23 cellular contexts compared by ENCODE assay signal in genomic region chr7:134910214-134910890, GRCh38.
A peak's percentile ranks its signal among the peaks of the same experiment; 100 is the strongest.
DNase-seq lines count a peak whose midpoint lies in the region; ATAC-seq, FAIRE-seq and TF ChIP-seq lines count a peak whose summit lies in the region.
"Had no signal": no experiment of that assay in that cellular context is flagged by ENCODE, and none has a peak within 500 bp of the region (broad histone marks: within the 10 kb centered on the region; RNA-seq: fewer than 3 reads in every experiment).

No MANE protein-coding gene starts in this region.

- H3K9me3 ChIP-seq in H9 (ENCODE audit: control insufficient read depth, low read depth, low read length) (no peaks in the 10 kb centered on the region), GM12878 (replicated peaks; ENCODE audit: control insufficient read depth, insufficient read depth, low read length) (no peaks in the 10 kb centered on the region), right lobe of liver (no peaks in the 10 kb centered on the region), tibial artery (no peaks in the 10 kb centered on the region), heart left ventricle (no peaks in the 10 kb centered on the region)
- H3K9me3 ChIP-seq: ascending aorta, neutrophil, thyroid gland had no signal

- H3K4ac ChIP-seq in H9 (ENCODE audit: low read depth, low read length), result no peak overlapping the region

- H4K91ac ChIP-seq in H9 (ENCODE audit: insufficient read length, low read depth, low read length), result no peak overlapping the region

- no peak overlapping the region for H3K14ac ChIP-seq in H9 (ENCODE audit: insufficient read depth, low read length)

- H3K79me2 ChIP-seq in H9 (ENCODE audit: insufficient read depth, low read length) (no peaks in the 10 kb centered on the region), GM12878 (ENCODE audit: control insufficient read depth, insufficient read depth, low read length) (no peaks in the 10 kb centered on the region)

- no TSS peak for BruUV-seq in GM12878 (replicated peaks; lab: Mats Ljungman, UMichigan)

- no peak overlapping the region for H2BK15ac ChIP-seq in H9 (ENCODE audit: low read depth, low read length)

- H3K56ac ChIP-seq in H9 (ENCODE audit: insufficient read length, low read depth, low read length), result no peak overlapping the region

- no peaks in the 10 kb centered on the region for H3K27me3 ChIP-seq in H9 (ENCODE audit: insufficient read depth, low read length)
- H3K27me3 ChIP-seq in GM12878 (replicated peaks in 1 of 2; ENCODE audit: control insufficient read depth in 2 of 2, insufficient read depth in 2 of 2, low read length in 1 of 2), result no peaks in the 10 kb centered on the region
- no peaks in the 10 kb centered on the region for H3K27me3 ChIP-seq in right lobe of liver
- H3K27me3 ChIP-seq in tibial artery, result no peaks in the 10 kb centered on the region
- no peaks in the 10 kb centered on the region for H3K27me3 ChIP-seq in heart left ventricle
- H3K27me3 ChIP-seq: ascending aorta, neutrophil, thyroid gland had no signal

- H2AK5ac ChIP-seq in H9 (ENCODE audit: insufficient read length, low read length), result no peak overlapping the region

- no peak overlapping the region for H2AFZ ChIP-seq in H9 (ENCODE audit: low read length)
- H2AFZ ChIP-seq in GM12878 (ENCODE audit: control insufficient read depth, low read depth, low read length), result peak overlapping the region; percentile 64

- TF ChIP-seq RAD21 in GM12878 (IDR thresholded peaks at IDR 0.05; ENCODE audit: insufficient read depth, low read depth, low read length), result no peak

- CTCF ChIA-PET in GM12878 (lab: Yijun Ruan, JAX), result interaction anchor here (0.7 to 2.0 kb wide), 4 partner anchors 30 to 109 kb away, joined by 3 to 10 read pairs (median 4); no protein-coding TSS in a partner anchor
- CTCF ChIA-PET in RWPE1 (lab: Yijun Ruan, JAX), result no interaction called here

- peak; percentile 57 for ATAC-seq in GM12878
- ATAC-seq in right lobe of liver, result peak; percentile 67 to 94 (median 82)
- no peak for ATAC-seq in GM18505 (IDR thresholded peaks at IDR 0.05; ENCODE audit: unreplicated experiment)
- ATAC-seq in heart left ventricle, result no peak

- TF ChIP-seq POLR2A in GM12878 (IDR thresholded peaks at IDR 0.05; ENCODE audit: low read depth, low read length), result no peak
- TF ChIP-seq POLR2A in right lobe of liver (IDR thresholded peaks at IDR 0.05), result no peak
- no peak for TF ChIP-seq POLR2A in GM18505 (IDR thresholded peaks at IDR 0.05; ENCODE audit: borderline replicate concordance, extremely low read depth, insufficient read depth, insufficient read length)
- no peak for TF ChIP-seq POLR2A in heart left ventricle (IDR thresholded peaks at IDR 0.05)

- no peak for DNase-seq in H9
- no peak for DNase-seq in GM12878 (ENCODE audit: low read depth, low spot score)
- peak; percentile 38 to 84 (median 67) for DNase-seq in right lobe of liver
- no peak for DNase-seq in tibial artery
- DNase-seq in NOMO-1 treated with dmso at 0.1 percent for 144 hours (lab: John Stamatoyannopoulos, UW; ENCODE audit: unreplicated experiment), result no peak
- no peak for DNase-seq in RWPE1 (ENCODE audit: low spot score)
- DNase-seq in heart left ventricle, result no peak
- DNase-seq: activated CD4-positive, alpha-beta T cell treated with anti-CD3 and anti-CD28 coated beads, Interleukin-2, amount 50 U/mL, for 4 hours; activated CD8-positive, alpha-beta memory T cell treated with anti-CD3 and anti-CD28 coated beads, Interleukin-2, amount 50 U/mL, for 48 hours; activated naive CD8-positive, alpha-beta T cell treated with anti-CD3 and anti-CD28 coated beads for 36 hours; central memory CD4-positive, alpha-beta T cell; dermis blood vessel endothelial cell; KG1; mammary epithelial cell; NCI-H1436; NCI-H2171; thyroid gland had no signal

- no peaks in the 10 kb centered on the region for H4K20me1 ChIP-seq in H9 (ENCODE audit: control insufficient read depth, insufficient read depth, insufficient read length)
- no peaks in the 10 kb centered on the region for H4K20me1 ChIP-seq in GM12878 (ENCODE audit: control insufficient read depth, insufficient read depth)

- H3K4me3 ChIP-seq in GM12878, result no peak overlapping the region
- peak overlapping the region in 2 of 3 donors; percentile 1 to 41 for H3K4me3 ChIP-seq in right lobe of liver
- H3K4me3 ChIP-seq in tibial artery, result no peak overlapping the region
- H3K4me3 ChIP-seq in heart left ventricle, result no peak overlapping the region
- H3K4me3 ChIP-seq: ascending aorta, thyroid gland had no signal

- intact Hi-C loops in GM12878 (cut with micrococcal nuclease; ENCODE audit: unreplicated experiment), result no loop called here
- intact Hi-C loops in right lobe of liver (cut with DNase I), result no loop called here
- intact Hi-C loops in tibial artery (cut with DNase I; ENCODE audit: low total_unique reads), result no loop called here
- intact Hi-C loops in heart left ventricle (cut with DNase I), result no loop called here

- H4K5ac ChIP-seq in H9 (ENCODE audit: insufficient read length, low read depth, low read length), result no peak overlapping the region

- WGBS in H9 (ENCODE audit: extremely low coverage, insufficient read length, low lambda C conversion rate), result no CpG with 5 or more reads among the region's 4 CpGs
- 69% methylated on average over 4 of the region's 4 CpGs for WGBS in GM12878 (ENCODE audit: insufficient coverage, insufficient replicate concordance, low lambda C conversion rate, missing lambda C conversion rate)
- 40% methylated on average over 3 of the region's 4 CpGs for WGBS in right lobe of liver (ENCODE audit: insufficient coverage, low coverage, low lambda C conversion rate, missing lambda C conversion rate)
- WGBS in heart left ventricle, 4 donors, result 56 to 81% (median 72%) methylated on average over 4 of the region's 4 CpGs

- H3K36me3 Mint-ChIP-seq in H9 (ENCODE audit: insufficient read depth in 1 of 3, low read depth in 3 of 3), result peaks cover 0 to 9% (median 2%) of the 10 kb centered on the region in 3 experiments; a peak in 1 of 7 replicates
- H3K36me3 Mint-ChIP-seq: activated naive CD8-positive, alpha-beta T cell treated with anti-CD3 and anti-CD28 coated beads for 36 hours had no signal

- H3K23me2 ChIP-seq in H9 (ENCODE audit: insufficient read length, low read depth, low read length, poor library complexity, severe bottlenecking), result no peaks in the 10 kb centered on the region

- no peak overlapping the region for H3K4me3 Mint-ChIP-seq in H9
- H3K4me3 Mint-ChIP-seq: activated naive CD8-positive, alpha-beta T cell treated with anti-CD3 and anti-CD28 coated beads for 36 hours; stimulated activated naive CD8-positive, alpha-beta T cell treated with anti-CD3 and anti-CD28 coated beads, Interleukin-15, Interleukin-2, amounts not matched to agents 100 ng/mL and 50 ng/mL, for 24 hours had no signal

- no peak overlapping the region for H2BK120ac ChIP-seq in H9 (ENCODE audit: low read depth, low read length, poor library complexity, severe bottlenecking)

- H4K8ac ChIP-seq in H9 (replicated peaks; ENCODE audit: insufficient read length, low read depth, low read length), result no peak overlapping the region

- no peaks in the 10 kb centered on the region for H3K27me3 Mint-ChIP-seq in H9 (ENCODE audit: low read depth)
- H3K27me3 Mint-ChIP-seq: activated naive CD8-positive, alpha-beta T cell treated with anti-CD3 and anti-CD28 coated beads for 36 hours; stimulated activated naive CD8-positive, alpha-beta T cell treated with anti-CD3 and anti-CD28 coated beads, Interleukin-15, Interleukin-2, amounts not matched to agents 100 ng/mL and 50 ng/mL, for 24 hours had no signal

- peaks cover 10% of the 10 kb centered on the region for H3K4me1 ChIP-seq in H9 (ENCODE audit: insufficient read depth, low read length)
- H3K4me1 ChIP-seq in GM12878 (ENCODE audit: control insufficient read depth, insufficient read depth, low read length), result peaks cover 4% of the 10 kb centered on the region; the same call in 1 of the 2 replicates
- peaks cover 0 to 74% (median 18%) of the 10 kb centered on the region in 4 donors for H3K4me1 ChIP-seq in right lobe of liver
- H3K4me1 ChIP-seq in tibial artery, result peaks cover 0 to 92% (median 43%) of the 10 kb centered on the region in 4 donors
- H3K4me1 ChIP-seq in heart left ventricle, result peaks cover 4 to 84% (median 32%) of the 10 kb centered on the region in 12 donors

- no peaks in the 10 kb centered on the region for H3K36me3 ChIP-seq in GM12878 (ENCODE audit: control insufficient read depth in 2 of 2, insufficient read depth in 2 of 2, low read length in 1 of 2)
- no peaks in the 10 kb centered on the region for H3K36me3 ChIP-seq in right lobe of liver
- peaks cover 0 to 4% (median 4%) of the 10 kb centered on the region in 3 donors for H3K36me3 ChIP-seq in tibial artery
- H3K36me3 ChIP-seq in heart left ventricle, result peaks cover 0 to 16% (median 4%) of the 10 kb centered on the region in 9 donors
- H3K36me3 ChIP-seq: neutrophil, thyroid gland had no signal

- H2BK5ac ChIP-seq in H9 (ENCODE audit: insufficient read length, low read length), result no peak overlapping the region

- in situ Hi-C loops in GM12878 (cut with MboI), result no loop called here

- no peak overlapping the region for H3K18ac ChIP-seq in H9 (ENCODE audit: insufficient read length, low read depth, low read length)

- H3K27ac ChIP-seq in H9 (ENCODE audit: insufficient read length, low read depth, low read length) (no peak overlapping the region), GM12878 (ENCODE audit: control insufficient read depth, insufficient read depth) (no peak overlapping the region), right lobe of liver (peak overlapping the region; percentile 59 to 90 (median 67)), tibial artery (peak overlapping the region; percentile 15 to 67), RWPE1 (no peak overlapping the region), heart left ventricle (peak overlapping the region in 2 of 12 donors; percentile 4 to 63)
- H3K27ac ChIP-seq: neutrophil, thyroid gland had no signal

- H3K4me2 ChIP-seq in H9 (ENCODE audit: insufficient read depth, insufficient read length, low read length), result no peak overlapping the region
- peak overlapping the region; percentile 41; the same call in 1 of the 2 replicates for H3K4me2 ChIP-seq in GM12878 (ENCODE audit: control insufficient read depth, insufficient read depth)

- H3K9ac ChIP-seq in H9 (ENCODE audit: extremely low read depth, insufficient read length, low read length) (no peak overlapping the region), GM12878 (ENCODE audit: control insufficient read depth, insufficient read depth, low read length) (no peak overlapping the region)

- no peak for FAIRE-seq in GM12878 (lab: Jason Lieb, UNC)
- FAIRE-seq: endometrium had no signal

- no peak overlapping the region for H2BK12ac ChIP-seq in H9 (ENCODE audit: insufficient read length, low read depth, low read length)

- peaks cover 15 to 23% of the 10 kb centered on the region in 2 experiments for H3K4me1 Mint-ChIP-seq in H9

- H3T11ph ChIP-seq in H9 (ENCODE audit: low read length), result no peak overlapping the region

- H2BK20ac ChIP-seq in H9 (ENCODE audit: low read depth, low read length, poor library complexity, severe bottlenecking), result no peak overlapping the region

- RAD21 ChIA-PET in GM12878 (lab: Charles Lee; ENCODE audit: unreplicated experiment), result interaction anchor here (1.1 to 2.4 kb wide), 3 partner anchors 10 to 33 kb away, joined by 3 to 16 read pairs (median 11); no protein-coding TSS in a partner anchor

- no peak overlapping the region for H3K23ac ChIP-seq in H9 (ENCODE audit: insufficient read length, low read depth, low read length)

- TF ChIP-seq CTCF in H9 (conservative IDR thresholded peaks at IDR 0.05), result no peak
- no peak for TF ChIP-seq CTCF in GM12878 (IDR thresholded peaks at IDR 0.05 in 2 of 3, conservative IDR thresholded peaks at IDR 0.05 in 1 of 3; ENCODE audit: control insufficient read depth in 2 of 3, extremely low read depth in 1 of 3, insufficient read depth in 1 of 3, low read depth in 3 of 3, low read length in 3 of 3)
- TF ChIP-seq CTCF in right lobe of liver (IDR thresholded peaks at IDR 0.05), result no peak
- TF ChIP-seq CTCF in tibial artery (IDR thresholded peaks at IDR 0.05), result no peak
- TF ChIP-seq CTCF in RWPE1 (conservative IDR thresholded peaks at IDR 0.05; ENCODE audit: low read depth), result no peak
- no peak for TF ChIP-seq CTCF in heart left ventricle (IDR thresholded peaks at IDR 0.05)

- SMC1A ChIA-PET in GM12878 (lab: Charles Lee; ENCODE audit: uncharacterized antibody, unreplicated experiment), result interaction anchor here (0.6 to 4.8 kb wide), 9 partner anchors 9 to 445 kb away, joined by 3 to 31 read pairs (median 6); no protein-coding TSS in a partner anchor

- peak overlapping the region in 2 of 3 experiments; percentile 25 to 46; a peak in 3 of 7 replicates for H3K27ac Mint-ChIP-seq in H9
- H3K27ac Mint-ChIP-seq: activated naive CD8-positive, alpha-beta T cell treated with anti-CD3 and anti-CD28 coated beads for 36 hours; activated T-helper 2 cell treated with anti-CD3 and anti-CD28 coated beads, Interferon-gamma antibody, Interleukin-2, Interleukin-4, amounts not matched to agents 10 μg/mL and 5 μg/mL and 100 μg/mL, durations not matched to agents 14 hours and 24 hours and 36 hours; stimulated activated naive CD8-positive, alpha-beta T cell treated with anti-CD3 and anti-CD28 coated beads, Interleukin-15, Interleukin-2, amounts not matched to agents 100 ng/mL and 50 ng/mL, for 24 hours had no signal

- TF ChIP-seq EP300 in GM12878 (IDR thresholded peaks at IDR 0.05; ENCODE audit: borderline replicate concordance in 1 of 2, control insufficient read depth in 1 of 2, low read depth in 2 of 2, low read length in 2 of 2), result no peak

- POLR2A ChIA-PET in GM12878 (lab: Charles Lee) (interaction anchor here (0.6 to 1.9 kb wide), 5 partner anchors 9 to 123 kb away, joined by 3 to 20 read pairs (median 4); no protein-coding TSS in a partner anchor), RWPE1 (lab: Yijun Ruan, JAX; ENCODE audit: low non-redundant PET) (no interaction called here)

- H3K79me1 ChIP-seq in H9 (ENCODE audit: insufficient read depth, low read depth, low read length, poor library complexity, severe bottlenecking), result no peaks in the 10 kb centered on the region

- H3K9me3 Mint-ChIP-seq in H9, result no peaks in the 10 kb centered on the region
- H3K9me3 Mint-ChIP-seq: activated naive CD8-positive, alpha-beta T cell treated with anti-CD3 and anti-CD28 coated beads for 36 hours; activated T-helper 2 cell treated with anti-CD3 and anti-CD28 coated beads, Interferon-gamma antibody, Interleukin-2, Interleukin-4, amounts not matched to agents 10 μg/mL and 5 μg/mL and 100 μg/mL, durations not matched to agents 14 hours and 24 hours and 36 hours; stimulated activated naive CD8-positive, alpha-beta T cell treated with anti-CD3 and anti-CD28 coated beads, Interleukin-15, Interleukin-2, amounts not matched to agents 100 ng/mL and 50 ng/mL, for 24 hours had no signal

Comparison
In these comparisons a context has a peak if more than half of its experiments do, and no peak if none do; other contexts are left out.
1. DNase-seq: peak in right lobe of liver (3 of 3); none in H9 (single experiment), GM12878 (single experiment), tibial artery (0 of 2), NOMO-1 treated with dmso at 0.1 percent for 144 hours (single experiment), RWPE1 (single experiment) and heart left ventricle (0 of 5).
2. H3K27ac ChIP-seq: peak in right lobe of liver (3 of 3) and tibial artery (2 of 2); none in H9 (single experiment), GM12878 (single experiment) and RWPE1 (single experiment).
3. ATAC-seq: peak in GM12878 (single experiment) and right lobe of liver (4 of 4); none in GM18505 (single experiment) and heart left ventricle (0 of 4).
4. H3K4me3 ChIP-seq: peak in right lobe of liver (2 of 3); none in GM12878 (single experiment), tibial artery (0 of 2) and heart left ventricle (0 of 12).